ENCODE assay signal across 1 cellular context in the genomic region with DNA sequence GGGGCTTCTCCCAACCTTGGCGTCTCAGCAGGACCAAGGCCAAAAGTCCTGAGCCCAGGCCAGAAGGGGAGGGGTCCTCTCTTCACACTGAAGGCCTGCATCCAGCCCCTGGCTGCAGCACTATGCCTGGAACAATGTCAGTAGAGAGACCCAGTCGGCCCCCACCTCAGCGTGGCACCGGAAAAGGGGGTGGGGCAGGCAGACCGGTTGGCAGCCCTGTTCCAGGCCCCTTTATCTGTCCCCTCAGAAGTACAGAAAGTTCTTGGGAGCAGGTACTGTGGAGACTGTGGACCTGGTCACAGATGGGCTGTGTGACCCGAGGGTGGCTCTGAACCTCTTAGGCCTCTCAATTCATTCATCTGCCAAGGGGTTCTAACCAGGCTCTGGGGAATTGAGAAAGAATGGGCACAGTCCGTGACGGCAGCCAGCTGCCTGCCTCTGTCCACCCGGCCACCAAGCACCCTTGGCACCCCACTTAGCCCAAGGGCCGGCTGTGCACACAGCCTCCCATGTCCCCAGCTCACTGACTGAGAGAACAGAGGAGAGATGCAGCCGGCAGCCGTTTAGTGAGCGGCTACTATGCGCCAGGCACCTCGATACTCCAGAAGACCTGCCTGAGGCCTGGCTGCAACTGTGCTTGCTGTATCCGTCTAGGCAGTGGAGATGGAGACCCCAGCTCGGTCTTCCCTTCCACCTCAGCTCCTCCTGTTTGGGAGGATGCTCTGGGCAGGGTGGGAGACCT.
TF ChIP-seq lines count a peak whose summit lies in the region.

No MANE protein-coding gene starts in this region.

TF ChIP-seq in HepG2, 621 proteins besides CTCF, POLR2A, EP300 and RAD21:
- no peak for TF ChIP-seq HOXA5 (CRISPR knock-in tag; IDR thresholded peaks at IDR 0.05)
- no peak for TF ChIP-seq ATRX (CRISPR knock-in tag; IDR thresholded peaks at IDR 0.05; ENCODE audit: borderline replicate concordance)
- TF ChIP-seq ZNF780A (CRISPR knock-in tag; IDR thresholded peaks at IDR 0.05) = no peak
- TF ChIP-seq, protein P1, sequence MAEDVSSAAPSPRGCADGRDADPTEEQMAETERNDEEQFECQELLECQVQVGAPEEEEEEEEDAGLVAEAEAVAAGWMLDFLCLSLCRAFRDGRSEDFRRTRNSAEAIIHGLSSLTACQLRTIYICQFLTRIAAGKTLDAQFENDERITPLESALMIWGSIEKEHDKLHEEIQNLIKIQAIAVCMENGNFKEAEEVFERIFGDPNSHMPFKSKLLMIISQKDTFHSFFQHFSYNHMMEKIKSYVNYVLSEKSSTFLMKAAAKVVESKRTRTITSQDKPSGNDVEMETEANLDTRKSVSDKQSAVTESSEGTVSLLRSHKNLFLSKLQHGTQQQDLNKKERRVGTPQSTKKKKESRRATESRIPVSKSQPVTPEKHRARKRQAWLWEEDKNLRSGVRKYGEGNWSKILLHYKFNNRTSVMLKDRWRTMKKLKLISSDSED (CRISPR knock-in tag; IDR thresholded peaks at IDR 0.05) = no peak
- TF ChIP-seq, protein P2, sequence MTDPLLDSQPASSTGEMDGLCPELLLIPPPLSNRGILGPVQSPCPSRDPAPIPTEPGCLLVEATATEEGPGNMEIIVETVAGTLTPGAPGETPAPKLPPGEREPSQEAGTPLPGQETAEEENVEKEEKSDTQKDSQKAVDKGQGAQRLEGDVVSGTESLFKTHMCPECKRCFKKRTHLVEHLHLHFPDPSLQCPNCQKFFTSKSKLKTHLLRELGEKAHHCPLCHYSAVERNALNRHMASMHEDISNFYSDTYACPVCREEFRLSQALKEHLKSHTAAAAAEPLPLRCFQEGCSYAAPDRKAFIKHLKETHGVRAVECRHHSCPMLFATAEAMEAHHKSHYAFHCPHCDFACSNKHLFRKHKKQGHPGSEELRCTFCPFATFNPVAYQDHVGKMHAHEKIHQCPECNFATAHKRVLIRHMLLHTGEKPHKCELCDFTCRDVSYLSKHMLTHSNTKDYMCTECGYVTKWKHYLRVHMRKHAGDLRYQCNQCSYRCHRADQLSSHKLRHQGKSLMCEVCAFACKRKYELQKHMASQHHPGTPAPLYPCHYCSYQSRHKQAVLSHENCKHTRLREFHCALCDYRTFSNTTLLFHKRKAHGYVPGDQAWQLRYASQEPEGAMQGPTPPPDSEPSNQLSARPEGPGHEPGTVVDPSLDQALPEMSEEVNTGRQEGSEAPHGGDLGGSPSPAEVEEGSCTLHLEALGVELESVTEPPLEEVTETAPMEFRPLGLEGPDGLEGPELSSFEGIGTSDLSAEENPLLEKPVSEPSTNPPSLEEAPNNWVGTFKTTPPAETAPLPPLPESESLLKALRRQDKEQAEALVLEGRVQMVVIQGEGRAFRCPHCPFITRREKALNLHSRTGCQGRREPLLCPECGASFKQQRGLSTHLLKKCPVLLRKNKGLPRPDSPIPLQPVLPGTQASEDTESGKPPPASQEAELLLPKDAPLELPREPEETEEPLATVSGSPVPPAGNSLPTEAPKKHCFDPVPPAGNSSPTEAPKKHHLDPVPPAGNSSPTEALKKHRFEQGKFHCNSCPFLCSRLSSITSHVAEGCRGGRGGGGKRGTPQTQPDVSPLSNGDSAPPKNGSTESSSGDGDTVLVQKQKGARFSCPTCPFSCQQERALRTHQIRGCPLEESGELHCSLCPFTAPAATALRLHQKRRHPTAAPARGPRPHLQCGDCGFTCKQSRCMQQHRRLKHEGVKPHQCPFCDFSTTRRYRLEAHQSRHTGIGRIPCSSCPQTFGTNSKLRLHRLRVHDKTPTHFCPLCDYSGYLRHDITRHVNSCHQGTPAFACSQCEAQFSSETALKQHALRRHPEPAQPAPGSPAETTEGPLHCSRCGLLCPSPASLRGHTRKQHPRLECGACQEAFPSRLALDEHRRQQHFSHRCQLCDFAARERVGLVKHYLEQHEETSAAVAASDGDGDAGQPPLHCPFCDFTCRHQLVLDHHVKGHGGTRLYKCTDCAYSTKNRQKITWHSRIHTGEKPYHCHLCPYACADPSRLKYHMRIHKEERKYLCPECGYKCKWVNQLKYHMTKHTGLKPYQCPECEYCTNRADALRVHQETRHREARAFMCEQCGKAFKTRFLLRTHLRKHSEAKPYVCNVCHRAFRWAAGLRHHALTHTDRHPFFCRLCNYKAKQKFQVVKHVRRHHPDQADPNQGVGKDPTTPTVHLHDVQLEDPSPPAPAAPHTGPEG (CRISPR knock-in tag; IDR thresholded peaks at IDR 0.05) = no peak
- TF ChIP-seq, protein P3, sequence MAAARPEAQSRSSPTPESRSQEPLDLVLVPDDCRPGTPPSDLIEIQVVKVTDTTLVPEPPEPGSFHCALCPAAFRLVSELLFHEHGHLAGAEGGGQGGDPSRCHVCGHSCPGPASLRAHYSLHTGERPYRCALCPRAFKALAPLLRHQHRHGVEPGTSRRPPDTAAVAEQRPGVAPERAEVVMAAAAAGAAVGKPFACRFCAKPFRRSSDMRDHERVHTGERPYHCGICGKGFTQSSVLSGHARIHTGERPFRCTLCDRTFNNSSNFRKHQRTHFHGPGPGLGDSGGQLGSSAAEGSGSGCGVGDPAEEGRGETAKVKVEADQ (CRISPR knock-in tag; IDR thresholded peaks at IDR 0.05; ENCODE audit: borderline replicate concordance) = no peak
- TF ChIP-seq MYC (CRISPR knock-in tag; IDR thresholded peaks at IDR 0.05; ENCODE audit: borderline replicate concordance) = no peak
- TF ChIP-seq, protein P4, sequence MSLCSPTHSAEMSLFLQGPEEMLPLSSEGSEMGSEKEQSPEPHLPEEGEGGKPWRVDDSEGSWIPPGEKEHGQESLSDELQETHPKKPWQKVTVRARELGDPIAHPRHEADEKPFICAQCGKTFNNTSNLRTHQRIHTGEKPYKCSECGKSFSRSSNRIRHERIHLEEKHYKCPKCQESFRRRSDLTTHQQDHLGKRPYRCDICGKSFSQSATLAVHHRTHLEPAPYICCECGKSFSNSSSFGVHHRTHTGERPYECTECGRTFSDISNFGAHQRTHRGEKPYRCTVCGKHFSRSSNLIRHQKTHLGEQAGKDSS (CRISPR knock-in tag; IDR thresholded peaks at IDR 0.05; ENCODE audit: borderline replicate concordance, low read depth) = no peak
- no peak for TF ChIP-seq ZFAT (CRISPR knock-in tag; conservative IDR thresholded peaks at IDR 0.05)
- TF ChIP-seq ZNF460 (CRISPR knock-in tag; IDR thresholded peaks at IDR 0.05; ENCODE audit: borderline replicate concordance) = no peak
- no peak for TF ChIP-seq ZNF496 (CRISPR knock-in tag; IDR thresholded peaks at IDR 0.05; ENCODE audit: insufficient replicate concordance)
- TF ChIP-seq RELA (CRISPR knock-in tag; IDR thresholded peaks at IDR 0.05) = no peak
- no peak for TF ChIP-seq RFX5 (IDR thresholded peaks at IDR 0.05; ENCODE audit: low read depth, low read length)
- no peak for TF ChIP-seq ZNF180 (CRISPR knock-in tag; IDR thresholded peaks at IDR 0.05; ENCODE audit: borderline replicate concordance, low read depth)
- TF ChIP-seq, protein P5, sequence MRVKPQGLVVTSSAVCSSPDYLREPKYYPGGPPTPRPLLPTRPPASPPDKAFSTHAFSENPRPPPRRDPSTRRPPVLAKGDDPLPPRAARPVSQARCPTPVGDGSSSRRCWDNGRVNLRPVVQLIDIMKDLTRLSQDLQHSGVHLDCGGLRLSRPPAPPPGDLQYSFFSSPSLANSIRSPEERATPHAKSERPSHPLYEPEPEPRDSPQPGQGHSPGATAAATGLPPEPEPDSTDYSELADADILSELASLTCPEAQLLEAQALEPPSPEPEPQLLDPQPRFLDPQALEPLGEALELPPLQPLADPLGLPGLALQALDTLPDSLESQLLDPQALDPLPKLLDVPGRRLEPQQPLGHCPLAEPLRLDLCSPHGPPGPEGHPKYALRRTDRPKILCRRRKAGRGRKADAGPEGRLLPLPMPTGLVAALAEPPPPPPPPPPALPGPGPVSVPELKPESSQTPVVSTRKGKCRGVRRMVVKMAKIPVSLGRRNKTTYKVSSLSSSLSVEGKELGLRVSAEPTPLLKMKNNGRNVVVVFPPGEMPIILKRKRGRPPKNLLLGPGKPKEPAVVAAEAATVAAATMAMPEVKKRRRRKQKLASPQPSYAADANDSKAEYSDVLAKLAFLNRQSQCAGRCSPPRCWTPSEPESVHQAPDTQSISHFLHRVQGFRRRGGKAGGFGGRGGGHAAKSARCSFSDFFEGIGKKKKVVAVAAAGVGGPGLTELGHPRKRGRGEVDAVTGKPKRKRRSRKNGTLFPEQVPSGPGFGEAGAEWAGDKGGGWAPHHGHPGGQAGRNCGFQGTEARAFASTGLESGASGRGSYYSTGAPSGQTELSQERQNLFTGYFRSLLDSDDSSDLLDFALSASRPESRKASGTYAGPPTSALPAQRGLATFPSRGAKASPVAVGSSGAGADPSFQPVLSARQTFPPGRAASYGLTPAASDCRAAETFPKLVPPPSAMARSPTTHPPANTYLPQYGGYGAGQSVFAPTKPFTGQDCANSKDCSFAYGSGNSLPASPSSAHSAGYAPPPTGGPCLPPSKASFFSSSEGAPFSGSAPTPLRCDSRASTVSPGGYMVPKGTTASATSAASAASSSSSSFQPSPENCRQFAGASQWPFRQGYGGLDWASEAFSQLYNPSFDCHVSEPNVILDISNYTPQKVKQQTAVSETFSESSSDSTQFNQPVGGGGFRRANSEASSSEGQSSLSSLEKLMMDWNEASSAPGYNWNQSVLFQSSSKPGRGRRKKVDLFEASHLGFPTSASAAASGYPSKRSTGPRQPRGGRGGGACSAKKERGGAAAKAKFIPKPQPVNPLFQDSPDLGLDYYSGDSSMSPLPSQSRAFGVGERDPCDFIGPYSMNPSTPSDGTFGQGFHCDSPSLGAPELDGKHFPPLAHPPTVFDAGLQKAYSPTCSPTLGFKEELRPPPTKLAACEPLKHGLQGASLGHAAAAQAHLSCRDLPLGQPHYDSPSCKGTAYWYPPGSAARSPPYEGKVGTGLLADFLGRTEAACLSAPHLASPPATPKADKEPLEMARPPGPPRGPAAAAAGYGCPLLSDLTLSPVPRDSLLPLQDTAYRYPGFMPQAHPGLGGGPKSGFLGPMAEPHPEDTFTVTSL (CRISPR knock-in tag; IDR thresholded peaks at IDR 0.05; ENCODE audit: borderline replicate concordance) = no peak
- TF ChIP-seq, protein P6, sequence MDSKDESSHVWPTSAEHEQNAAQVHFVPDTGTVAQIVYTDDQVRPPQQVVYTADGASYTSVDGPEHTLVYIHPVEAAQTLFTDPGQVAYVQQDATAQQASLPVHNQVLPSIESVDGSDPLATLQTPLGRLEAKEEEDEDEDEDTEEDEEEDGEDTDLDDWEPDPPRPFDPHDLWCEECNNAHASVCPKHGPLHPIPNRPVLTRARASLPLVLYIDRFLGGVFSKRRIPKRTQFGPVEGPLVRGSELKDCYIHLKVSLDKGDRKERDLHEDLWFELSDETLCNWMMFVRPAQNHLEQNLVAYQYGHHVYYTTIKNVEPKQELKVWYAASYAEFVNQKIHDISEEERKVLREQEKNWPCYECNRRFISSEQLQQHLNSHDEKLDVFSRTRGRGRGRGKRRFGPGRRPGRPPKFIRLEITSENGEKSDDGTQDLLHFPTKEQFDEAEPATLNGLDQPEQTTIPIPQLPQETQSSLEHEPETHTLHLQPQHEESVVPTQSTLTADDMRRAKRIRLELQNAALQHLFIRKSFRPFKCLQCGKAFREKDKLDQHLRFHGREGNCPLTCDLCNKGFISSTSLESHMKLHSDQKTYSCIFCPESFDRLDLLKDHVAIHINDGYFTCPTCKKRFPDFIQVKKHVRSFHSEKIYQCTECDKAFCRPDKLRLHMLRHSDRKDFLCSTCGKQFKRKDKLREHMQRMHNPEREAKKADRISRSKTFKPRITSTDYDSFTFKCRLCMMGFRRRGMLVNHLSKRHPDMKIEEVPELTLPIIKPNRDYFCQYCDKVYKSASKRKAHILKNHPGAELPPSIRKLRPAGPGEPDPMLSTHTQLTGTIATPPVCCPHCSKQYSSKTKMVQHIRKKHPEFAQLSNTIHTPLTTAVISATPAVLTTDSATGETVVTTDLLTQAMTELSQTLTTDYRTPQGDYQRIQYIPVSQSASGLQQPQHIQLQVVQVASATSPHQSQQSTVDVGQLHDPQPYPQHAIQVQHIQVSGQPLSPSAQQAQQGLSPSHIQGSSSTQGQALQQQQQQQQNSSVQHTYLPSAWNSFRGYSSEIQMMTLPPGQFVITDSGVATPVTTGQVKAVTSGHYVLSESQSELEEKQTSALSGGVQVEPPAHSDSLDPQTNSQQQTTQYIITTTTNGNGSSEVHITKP (CRISPR knock-in tag; IDR thresholded peaks at IDR 0.05; ENCODE audit: low read depth) = no peak
- TF ChIP-seq, protein P7, sequence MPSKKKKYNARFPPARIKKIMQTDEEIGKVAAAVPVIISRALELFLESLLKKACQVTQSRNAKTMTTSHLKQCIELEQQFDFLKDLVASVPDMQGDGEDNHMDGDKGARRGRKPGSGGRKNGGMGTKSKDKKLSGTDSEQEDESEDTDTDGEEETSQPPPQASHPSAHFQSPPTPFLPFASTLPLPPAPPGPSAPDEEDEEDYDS (CRISPR knock-in tag; IDR thresholded peaks at IDR 0.05) = no peak
- TF ChIP-seq MIXL1 (CRISPR knock-in tag; IDR thresholded peaks at IDR 0.05) = no peak
- TF ChIP-seq, protein P8, sequence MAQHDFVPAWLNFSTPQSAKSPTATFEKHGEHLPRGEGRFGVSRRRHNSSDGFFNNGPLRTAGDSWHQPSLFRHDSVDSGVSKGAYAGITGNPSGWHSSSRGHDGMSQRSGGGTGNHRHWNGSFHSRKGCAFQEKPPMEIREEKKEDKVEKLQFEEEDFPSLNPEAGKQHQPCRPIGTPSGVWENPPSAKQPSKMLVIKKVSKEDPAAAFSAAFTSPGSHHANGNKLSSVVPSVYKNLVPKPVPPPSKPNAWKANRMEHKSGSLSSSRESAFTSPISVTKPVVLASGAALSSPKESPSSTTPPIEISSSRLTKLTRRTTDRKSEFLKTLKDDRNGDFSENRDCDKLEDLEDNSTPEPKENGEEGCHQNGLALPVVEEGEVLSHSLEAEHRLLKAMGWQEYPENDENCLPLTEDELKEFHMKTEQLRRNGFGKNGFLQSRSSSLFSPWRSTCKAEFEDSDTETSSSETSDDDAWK (CRISPR knock-in tag; IDR thresholded peaks at IDR 0.05) = no peak
TF ChIP-seq in HepG2: peak in this region for 0.
